ENCODE assay signal across 8 cellular contexts in genomic region chr5:83306572-83307241, GRCh38.
DNase-seq lines count a peak whose midpoint lies in the region; ATAC-seq, FAIRE-seq and TF ChIP-seq lines count a peak whose summit lies in the region.

No MANE protein-coding gene starts in this region.

- H3K9me3 Mint-ChIP-seq in activated CD8-positive, alpha-beta T cell treated with anti-CD3 and anti-CD28 coated beads, Interleukin-2, amount 10 ng/mL, durations not matched to agents 7 days and 5 days (ENCODE audit: insufficient read depth) = peaks cover 8% of the 10 kb centered on the region

- peak; percentile 92 for FAIRE-seq in GM12892 (lab: Jason Lieb, UNC)

- no peak overlapping the region for H3K27ac ChIP-seq in thyroid gland

- TF ChIP-seq CTCF in thyroid gland (IDR thresholded peaks at IDR 0.05) = no peak

- no peaks in the 10 kb centered on the region for H3K9me3 ChIP-seq in thyroid gland

- H3K36me3 ChIP-seq in thyroid gland = no peaks in the 10 kb centered on the region
- H3K36me3 ChIP-seq in H7 (replicated peaks; ENCODE audit: control insufficient read depth, insufficient read depth, low read length) = no peaks in the 10 kb centered on the region

- CTCF ChIA-PET in activated CD8-positive, alpha-beta T cell treated with anti-CD3 and anti-CD28 coated beads, Interleukin-2, amount 10 ng/mL, durations not matched to agents 7 days and 5 days (lab: Charles Lee) = no interaction called here

- ATAC-seq in GM21447 (IDR thresholded peaks at IDR 0.05; ENCODE audit: unreplicated experiment) (peak; percentile 98), HG03558 (IDR thresholded peaks at IDR 0.05; ENCODE audit: extremely low read depth, unreplicated experiment) (peak; percentile 94)
- ATAC-seq in activated CD8-positive, alpha-beta T cell treated with anti-CD3 and anti-CD28 coated beads, Interleukin-2, amount 10 ng/mL, durations not matched to agents 7 days and 5 days = peak; percentile 63

- peaks cover 6% of the 10 kb centered on the region for H3K4me1 Mint-ChIP-seq in activated CD8-positive, alpha-beta T cell treated with anti-CD3 and anti-CD28 coated beads, Interleukin-2, amount 10 ng/mL, durations not matched to agents 7 days and 5 days (ENCODE audit: low read depth)

- no peak overlapping the region for H3K27ac Mint-ChIP-seq in activated CD8-positive, alpha-beta T cell treated with anti-CD3 and anti-CD28 coated beads, Interleukin-2, amount 10 ng/mL, durations not matched to agents 7 days and 5 days

- no peaks in the 10 kb centered on the region for H3K4me1 ChIP-seq in thyroid gland

- H3K27me3 ChIP-seq in thyroid gland (no peaks in the 10 kb centered on the region), H7 (ENCODE audit: control insufficient read depth, insufficient read depth, low read length) (no peaks in the 10 kb centered on the region)

- intact Hi-C loops in thyroid gland (cut with DNase I) = no loop called here

- peak; percentile 23 for DNase-seq in GM12892 (ENCODE audit: insufficient read length)
- DNase-seq in activated CD8-positive, alpha-beta T cell treated with anti-CD3 and anti-CD28 coated beads, Interleukin-2, amount 10 ng/mL, durations not matched to agents 7 days and 5 days = peak; percentile 34
- peak; percentile 23 for DNase-seq in iPS-NIHi7 (ENCODE audit: extremely low spot score)
- DNase-seq in thyroid gland = peak; percentile 1 to 4
- DNase-seq in NCI-H2029 treated with DMSO at 0.1 percent for 48 hours (lab: John Stamatoyannopoulos, UW) = no peak
- no peak for DNase-seq in H7

- WGBS in thyroid gland, 2 donors = 26 to 48% methylated on average over 3 of the region's 3 CpGs

- no peak overlapping the region for H3K4me3 Mint-ChIP-seq in activated CD8-positive, alpha-beta T cell treated with anti-CD3 and anti-CD28 coated beads, Interleukin-2, amount 10 ng/mL, durations not matched to agents 7 days and 5 days

- no peak overlapping the region for H3K4me3 ChIP-seq in thyroid gland (replicated peaks in 1 of 3)
- no peak overlapping the region for H3K4me3 ChIP-seq in H7 (ENCODE audit: insufficient read depth, low read depth, low read length)

- no peaks in the 10 kb centered on the region for H3K36me3 Mint-ChIP-seq in activated CD8-positive, alpha-beta T cell treated with anti-CD3 and anti-CD28 coated beads, Interleukin-2, amount 10 ng/mL, durations not matched to agents 7 days and 5 days (ENCODE audit: low read depth)

- no peaks in the 10 kb centered on the region for H3K27me3 Mint-ChIP-seq in activated CD8-positive, alpha-beta T cell treated with anti-CD3 and anti-CD28 coated beads, Interleukin-2, amount 10 ng/mL, durations not matched to agents 7 days and 5 days (ENCODE audit: low read depth)

- POLR2A ChIA-PET in activated CD8-positive, alpha-beta T cell treated with anti-CD3 and anti-CD28 coated beads, Interleukin-2, amount 10 ng/mL, durations not matched to agents 7 days and 5 days (lab: Charles Lee) = no interaction called here

- TF ChIP-seq POLR2A in GM12892 (IDR thresholded peaks at IDR 0.05; ENCODE audit: low read depth, low read length) (peak; percentile 46; the same call in 1 of the 2 replicates), thyroid gland (IDR thresholded peaks at IDR 0.05) (no peak)

Comparison
In these comparisons a context has a peak if more than half of its experiments do, and no peak if none do; other contexts are left out.
1. DNase-seq: peak in GM12892 (single experiment), activated CD8-positive, alpha-beta T cell treated with anti-CD3 and anti-CD28 coated beads, Interleukin-2, amount 10 ng/mL, durations not matched to agents 7 days and 5 days (single experiment), iPS-NIHi7 (single experiment) and thyroid gland (2 of 2); none in NCI-H2029 treated with DMSO at 0.1 percent for 48 hours (single experiment) and H7 (single experiment).
2. Peak in every context shown above with its lines, with median percentiles within 50 percentile points of each other: ATAC-seq.